In the genomic region with DNA sequence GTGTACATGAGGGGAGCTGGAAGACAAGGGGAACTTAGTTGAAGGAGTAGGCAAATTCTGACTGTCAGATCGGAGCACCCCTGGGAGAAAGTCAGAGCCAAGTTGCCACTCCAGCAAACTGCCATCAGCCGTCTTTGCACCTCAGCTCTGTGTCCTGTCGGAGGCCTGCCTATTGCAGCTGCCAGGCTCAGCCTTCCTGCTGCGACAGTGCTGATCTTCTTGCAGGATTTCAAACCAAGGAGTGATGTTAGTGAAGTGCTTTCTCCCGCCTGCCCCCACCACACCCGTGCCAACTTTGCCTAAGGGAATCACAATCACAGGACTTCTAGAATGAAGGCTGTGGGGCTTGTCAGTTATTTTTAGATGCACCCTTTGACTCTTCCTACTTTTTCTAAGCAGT, we compare ENCODE assay signal across 24 cellular contexts.
DNase-seq lines count a peak whose midpoint lies in the region; ATAC-seq and TF ChIP-seq lines count a peak whose summit lies in the region.
"Had no signal": no experiment of that assay in that cellular context is flagged by ENCODE, and none has a peak within 500 bp of the region (broad histone marks: within the 10 kb centered on the region; RNA-seq: fewer than 3 reads in every experiment).

No MANE protein-coding gene starts in this region.

- H3K36me3 Mint-ChIP-seq in GM23338 (ENCODE audit: low read depth) = no peaks in the 10 kb centered on the region
- H3K36me3 Mint-ChIP-seq in activated CD8-positive, alpha-beta T cell treated with anti-CD3 and anti-CD28 coated beads, Interleukin-2, amount 10 ng/mL, durations not matched to agents 7 days and 5 days (ENCODE audit: low read depth) = no peaks in the 10 kb centered on the region

- CTCF ChIA-PET in activated CD8-positive, alpha-beta T cell treated with anti-CD3 and anti-CD28 coated beads, Interleukin-2, amount 10 ng/mL, durations not matched to agents 7 days and 5 days (lab: Charles Lee) = no interaction called here

- H3K4me1 Mint-ChIP-seq in GM23338 = peaks cover 3% of the 10 kb centered on the region; the same call in 1 of the 3 replicates
- peaks cover 12% of the 10 kb centered on the region for H3K4me1 Mint-ChIP-seq in activated CD8-positive, alpha-beta T cell treated with anti-CD3 and anti-CD28 coated beads, Interleukin-2, amount 10 ng/mL, durations not matched to agents 7 days and 5 days (ENCODE audit: low read depth)
- H3K4me1 Mint-ChIP-seq: B cell had no signal

- H3K9me3 ChIP-seq in trophoblast cell (ENCODE audit: insufficient read depth, low read depth, low read length) (no peaks in the 10 kb centered on the region), colonic mucosa (no peaks in the 10 kb centered on the region)
- H3K9me3 ChIP-seq: HAP-1, MG63, SJSA1 had no signal

- H3K79me1 ChIP-seq in trophoblast cell (ENCODE audit: low read length) = no peaks in the 10 kb centered on the region

- H3K79me2 ChIP-seq in GM23338 (replicated peaks; ENCODE audit: insufficient read depth) (no peaks in the 10 kb centered on the region), trophoblast cell (ENCODE audit: control insufficient read depth, insufficient read depth, low read length, poor library complexity) (no peaks in the 10 kb centered on the region)

- no peak overlapping the region for H4K91ac ChIP-seq in trophoblast cell (ENCODE audit: low read depth, low read length)

- H4K20me1 ChIP-seq in GM23338 (replicated peaks; ENCODE audit: insufficient read depth) = no peaks in the 10 kb centered on the region

- no peaks in the 10 kb centered on the region for H3K27me3 ChIP-seq in GM23338 (ENCODE audit: insufficient read depth)
- no peaks in the 10 kb centered on the region for H3K27me3 ChIP-seq in trophoblast cell (ENCODE audit: insufficient read depth, low read length)
- H3K27me3 ChIP-seq in colonic mucosa = no peaks in the 10 kb centered on the region
- H3K27me3 ChIP-seq: MG63, SJSA1 had no signal

- POLR2A ChIA-PET in activated CD8-positive, alpha-beta T cell treated with anti-CD3 and anti-CD28 coated beads, Interleukin-2, amount 10 ng/mL, durations not matched to agents 7 days and 5 days (lab: Charles Lee) = no interaction called here

- no peak overlapping the region for H2BK120ac ChIP-seq in trophoblast cell (ENCODE audit: insufficient read depth, low read length, poor library complexity)

- DNase-seq in NCI-H345 (lab: John Stamatoyannopoulos, UW) = peak; percentile 6
- DNase-seq in NCI-H345 treated with DMSO at 0.1 percent for 48 hours (lab: John Stamatoyannopoulos, UW; ENCODE audit: unreplicated experiment) = no peak
- DNase-seq in GM23338 (ENCODE audit: low spot score) = no peak
- DNase-seq in foreskin melanocyte = peak; percentile 86
- DNase-seq in trophoblast cell = no peak
- DNase-seq in colonic mucosa = no peak
- DNase-seq in GM10266 (ENCODE audit: extremely low spot score) = no peak
- DNase-seq in activated CD8-positive, alpha-beta T cell treated with anti-CD3 and anti-CD28 coated beads, Interleukin-2, amount 10 ng/mL, durations not matched to agents 7 days and 5 days = no peak
- DNase-seq: DMS53, GM23248, HFFc6, KBM-7, MG63, NCI-H1105 treated with DMSO at 0.1 percent for 48 hours, NCI-H146, NCI-H1930, NCI-H2107, NCI-H446 treated with DMSO at 0.1 percent for 48 hours, NCI-H526, OCI-M1 had no signal

- H3F3A ChIP-seq in GM23338 (replicated peaks; ENCODE audit: low read depth) = no peaks in the 10 kb centered on the region

- H3K36me3 ChIP-seq in GM23338 (ENCODE audit: insufficient read depth) (no peaks in the 10 kb centered on the region), trophoblast cell (ENCODE audit: control insufficient read depth in 1 of 2, insufficient read depth in 2 of 2, low read length in 2 of 2) (no peaks in the 10 kb centered on the region), colonic mucosa (no peaks in the 10 kb centered on the region)
- H3K36me3 ChIP-seq: HAP-1, MG63, SJSA1 had no signal

- peak; percentile 35; the same call in 2 of the 3 replicates for ATAC-seq in GM23338
- ATAC-seq in activated CD8-positive, alpha-beta T cell treated with anti-CD3 and anti-CD28 coated beads, Interleukin-2, amount 10 ng/mL, durations not matched to agents 7 days and 5 days = no peak

- H3K23ac ChIP-seq in trophoblast cell (ENCODE audit: low read length) = no peak overlapping the region

- no peak overlapping the region for H2BK5ac ChIP-seq in trophoblast cell (ENCODE audit: low read depth, low read length, poor library complexity)

- H3K27me3 Mint-ChIP-seq in GM23338 (ENCODE audit: insufficient read depth, low read depth, poor library complexity) = no peaks in the 10 kb centered on the region
- H3K27me3 Mint-ChIP-seq in activated CD8-positive, alpha-beta T cell treated with anti-CD3 and anti-CD28 coated beads, Interleukin-2, amount 10 ng/mL, durations not matched to agents 7 days and 5 days (ENCODE audit: low read depth) = peaks cover 4% of the 10 kb centered on the region

- no peak overlapping the region for H3K27ac Mint-ChIP-seq in GM23338
- H3K27ac Mint-ChIP-seq in activated CD8-positive, alpha-beta T cell treated with anti-CD3 and anti-CD28 coated beads, Interleukin-2, amount 10 ng/mL, durations not matched to agents 7 days and 5 days = no peak overlapping the region
- H3K27ac Mint-ChIP-seq: B cell, HFFc6 had no signal

- H3K4me1 ChIP-seq in GM23338 (ENCODE audit: insufficient read depth) (no peaks in the 10 kb centered on the region), trophoblast cell (ENCODE audit: control insufficient read depth in 1 of 2, insufficient read depth in 2 of 2, low read length in 2 of 2) (peaks cover 0 to 4% of the 10 kb centered on the region in 2 experiments), colonic mucosa (no peaks in the 10 kb centered on the region)
- H3K4me1 ChIP-seq: SJSA1 had no signal

- no peak overlapping the region for H4K12ac ChIP-seq in trophoblast cell (ENCODE audit: low read depth, low read length)

- H3K27ac ChIP-seq in GM23338 (ENCODE audit: low read depth) (no peak overlapping the region), trophoblast cell (ENCODE audit: low read depth, low read length) (no peak overlapping the region), colonic mucosa (no peak overlapping the region)
- H3K27ac ChIP-seq: 22Rv1, GM23248, SJSA1 had no signal

- H4K8ac ChIP-seq in trophoblast cell (ENCODE audit: low read depth, low read length) = no peak overlapping the region

- peak overlapping the region; percentile 55 for H3K9ac ChIP-seq in trophoblast cell (ENCODE audit: low read length)
- no peak overlapping the region for H3K9ac ChIP-seq in colonic mucosa (ENCODE audit: low read depth in 2 of 2, low read length in 2 of 2)
- H3K9ac ChIP-seq: GM23248 had no signal

- H2AK5ac ChIP-seq in trophoblast cell (ENCODE audit: low read length) = no peak overlapping the region

- WGBS in trophoblast cell (ENCODE audit: extremely low coverage, insufficient coverage, insufficient read length) = no CpG with 5 or more reads among the region's 6 CpGs

- H2BK12ac ChIP-seq in trophoblast cell (ENCODE audit: low read length) = no peak overlapping the region

- H3K9me3 Mint-ChIP-seq in GM23338 = no peaks in the 10 kb centered on the region
- no peaks in the 10 kb centered on the region for H3K9me3 Mint-ChIP-seq in activated CD8-positive, alpha-beta T cell treated with anti-CD3 and anti-CD28 coated beads, Interleukin-2, amount 10 ng/mL, durations not matched to agents 7 days and 5 days (ENCODE audit: insufficient read depth)
- H3K9me3 Mint-ChIP-seq: HFFc6 had no signal

- no peak overlapping the region for H3K18ac ChIP-seq in trophoblast cell (ENCODE audit: low read length)

- H3K4me3 ChIP-seq in GM23338 (no peak overlapping the region), trophoblast cell (ENCODE audit: low read depth, low read length) (no peak overlapping the region), colonic mucosa (no peak overlapping the region)
- H3K4me3 ChIP-seq: GM23248, HAP-1, MG63, SJSA1 had no signal

- H2AFZ ChIP-seq in GM23338 (peak overlapping the region; percentile 65; the same call in 1 of the 2 replicates), trophoblast cell (ENCODE audit: insufficient read depth, low read length, poor library complexity) (no peak overlapping the region)
- H2AFZ ChIP-seq: GM23248 had no signal

- TF ChIP-seq CTCF in GM23338 (conservative IDR thresholded peaks at IDR 0.05; ENCODE audit: low read depth in 2 of 2) (no peak), colonic mucosa (IDR thresholded peaks at IDR 0.05) (no peak), GM10266 (IDR thresholded peaks at IDR 0.05; ENCODE audit: control insufficient read depth, insufficient read depth, low read depth, missing control alignments) (no peak)

- no peak overlapping the region for H3K4ac ChIP-seq in trophoblast cell (ENCODE audit: low read depth, low read length)

- H3K4me2 ChIP-seq in GM23338 = no peak overlapping the region
- H3K4me2 ChIP-seq in trophoblast cell (ENCODE audit: low read length) = no peak overlapping the region

- H3K4me3 Mint-ChIP-seq in GM23338 = no peak overlapping the region
- H3K4me3 Mint-ChIP-seq in activated CD8-positive, alpha-beta T cell treated with anti-CD3 and anti-CD28 coated beads, Interleukin-2, amount 10 ng/mL, durations not matched to agents 7 days and 5 days = no peak overlapping the region
- H3K4me3 Mint-ChIP-seq: B cell, HFFc6 had no signal

- H3K14ac ChIP-seq in trophoblast cell (ENCODE audit: low read length) = no peak overlapping the region

- intact Hi-C loops in colonic mucosa (cut with DNase I) = loop anchor here (10.0 kb wide), 1 partner anchor 458 kb away; no protein-coding TSS in a partner anchor

- no peaks in the 10 kb centered on the region; the same call in 1 of the 2 replicates for H3K9me2 ChIP-seq in GM23338 (ENCODE audit: insufficient read depth)

TF ChIP-seq in GM23338, 12 proteins besides CTCF, POLR2A, EP300 and RAD21 (continues in another document):
- no peak for TF ChIP-seq ZNF331 (CRISPR knock-in tag; IDR thresholded peaks at IDR 0.05; ENCODE audit: low read depth)

Comparison
In these comparisons a context has a peak if more than half of its experiments do, and no peak if none do; other contexts are left out.
1. DNase-seq: peak in NCI-H345 (single experiment) and foreskin melanocyte (single experiment); none in NCI-H345 treated with DMSO at 0.1 percent for 48 hours (single experiment), GM23338 (single experiment), trophoblast cell (0 of 2), colonic mucosa (single experiment), GM10266 (single experiment) and activated CD8-positive, alpha-beta T cell treated with anti-CD3 and anti-CD28 coated beads, Interleukin-2, amount 10 ng/mL, durations not matched to agents 7 days and 5 days (single experiment).